Comparison of ENCODE assay signal across 28 cellular contexts in the genomic region with DNA sequence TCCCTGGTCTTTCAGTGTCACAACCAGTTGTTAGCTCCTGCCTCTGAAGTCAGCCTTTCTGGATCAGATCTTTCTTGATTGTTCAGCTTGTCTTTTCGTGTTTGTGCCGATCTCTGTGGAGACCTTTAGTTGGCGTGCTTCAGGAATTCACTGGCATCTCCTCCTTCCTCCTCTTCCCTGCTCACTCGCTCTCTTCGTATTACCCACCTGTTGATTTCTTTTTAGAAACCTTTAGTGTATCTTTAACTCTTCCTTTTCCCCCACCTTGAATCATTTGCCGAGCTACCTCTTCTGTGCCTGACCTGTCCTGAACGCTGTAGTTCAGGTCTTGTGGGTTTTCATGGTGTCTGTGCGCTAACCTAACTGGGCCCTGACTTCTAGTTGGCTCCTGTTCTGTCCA.
"Had no signal": no experiment of that assay in that cellular context is flagged by ENCODE, and none has a peak within 500 bp of the region (broad histone marks: within the 10 kb centered on the region; RNA-seq: fewer than 3 reads in every experiment).

No MANE protein-coding gene starts in this region.

- H3K4me1 Mint-ChIP-seq: activated naive CD4-positive, alpha-beta T cell treated with anti-CD3 and anti-CD28 coated beads, Interleukin-2, amount 10 ng/mL, durations not matched to agents 7 days and 5 days had no signal

- H3K27me3 ChIP-seq: breast epithelium, gastroesophageal sphincter, hepatocyte, neutrophil, sigmoid colon, stomach, thyroid gland, upper lobe of right lung had no signal

- DNase-seq: activated CD8-positive, alpha-beta memory T cell treated with anti-CD3 and anti-CD28 coated beads for 24 hours; activated CD8-positive, alpha-beta memory T cell treated with anti-CD3 and anti-CD28 coated beads, Interleukin-2, amount 50 U/mL, for 4 hours; activated gamma-delta T cell; activated naive CD4-positive, alpha-beta T cell treated with anti-CD3 and anti-CD28 coated beads, Interleukin-2, amount 10 ng/mL, durations not matched to agents 7 days and 5 days; activated T-cell treated with anti-CD3 and anti-CD28 coated beads, Interleukin-2, amount 50 U/mL, for 24 hours; amniotic stem cell; central memory CD4-positive, alpha-beta T cell; islet precursor cell; left ventricle myocardium inferior; sigmoid colon; small intestine; stimulated activated CD4-positive, alpha-beta T cell treated with anti-CD3 and anti-CD28 coated beads, Interleukin-4, amount 100 ng/mL, for 4 hours; stimulated activated CD8-positive, alpha-beta memory T cell treated with anti-CD3 and anti-CD28 coated beads, Interleukin-4, amount 100 ng/mL, for 48 hours; stomach; T-helper 1 cell; T-helper 9 cell; thyroid gland; upper lobe of right lung had no signal

- H2AFZ ChIP-seq: hepatocyte had no signal

- H3K27me3 Mint-ChIP-seq: activated naive CD4-positive, alpha-beta T cell treated with anti-CD3 and anti-CD28 coated beads, Interleukin-2, amount 10 ng/mL, durations not matched to agents 7 days and 5 days; activated T-cell treated with anti-CD3 and anti-CD28 coated beads, Interleukin-2, amount 50 U/mL, for 24 hours; dendritic cell treated with granulocyte-macrophage colony-stimulating factor and Interleukin-4, amounts not matched to agents 40 ng/mL and 50 ng/mL, for 4 days; stimulated activated memory B cell treated with anti-CD40 and anti-IgM and Interleukin-4, amounts not matched to agents 10 μg/mL and 1 μg/mL and 100 μg/mL, for 72 hours had no signal

- H3K4me3 ChIP-seq: breast epithelium, gastroesophageal sphincter, hepatocyte, left ventricle myocardium inferior, lung, sigmoid colon, stomach, thyroid gland, upper lobe of right lung had no signal

- H3K9me3 ChIP-seq: breast epithelium, gastroesophageal sphincter, neutrophil, sigmoid colon, stomach, thyroid gland, upper lobe of right lung had no signal

- ATAC-seq: gastroesophageal sphincter; stimulated activated memory B cell treated with anti-CD40 and anti-IgM and Interleukin-4, amounts not matched to agents 10 μg/mL and 1 μg/mL and 100 μg/mL, for 72 hours; upper lobe of right lung; WTC11 had no signal

- H3K4me3 Mint-ChIP-seq: activated naive CD4-positive, alpha-beta T cell treated with anti-CD3 and anti-CD28 coated beads, Interleukin-2, amount 10 ng/mL, durations not matched to agents 7 days and 5 days; activated T-cell treated with anti-CD3 and anti-CD28 coated beads, Interleukin-2, amount 50 U/mL, for 24 hours; dendritic cell treated with granulocyte-macrophage colony-stimulating factor and Interleukin-4, amounts not matched to agents 40 ng/mL and 50 ng/mL, for 4 days; nephron; stimulated activated memory B cell treated with anti-CD40 and anti-IgM and Interleukin-4, amounts not matched to agents 10 μg/mL and 1 μg/mL and 100 μg/mL, for 72 hours; WTC11 had no signal

- H3K4me2 ChIP-seq: hepatocyte had no signal

- H3K27ac ChIP-seq: breast epithelium, epithelial cell of prostate, gastroesophageal sphincter, hepatocyte, left ventricle myocardium inferior, neutrophil, sigmoid colon, stomach, thyroid gland, upper lobe of right lung had no signal

- H3K36me3 ChIP-seq: breast epithelium had no signal

- H3K4me1 ChIP-seq: breast epithelium, sigmoid colon had no signal

- H3K79me2 ChIP-seq: hepatocyte had no signal

- H3K27ac Mint-ChIP-seq: activated naive CD4-positive, alpha-beta T cell treated with anti-CD3 and anti-CD28 coated beads, Interleukin-2, amount 10 ng/mL, durations not matched to agents 7 days and 5 days; activated T-cell treated with anti-CD3 and anti-CD28 coated beads, Interleukin-2, amount 50 U/mL, for 24 hours; dendritic cell treated with granulocyte-macrophage colony-stimulating factor and Interleukin-4, amounts not matched to agents 40 ng/mL and 50 ng/mL, for 4 days; stimulated activated memory B cell treated with anti-CD40 and anti-IgM and Interleukin-4, amounts not matched to agents 10 μg/mL and 1 μg/mL and 100 μg/mL, for 72 hours; WTC11 had no signal

- H3K9me3 Mint-ChIP-seq: activated T-cell treated with anti-CD3 and anti-CD28 coated beads, Interleukin-2, amount 50 U/mL, for 24 hours; WTC11 had no signal
